Comparison of ENCODE assay signal across 3 cellular contexts in the genomic region with DNA sequence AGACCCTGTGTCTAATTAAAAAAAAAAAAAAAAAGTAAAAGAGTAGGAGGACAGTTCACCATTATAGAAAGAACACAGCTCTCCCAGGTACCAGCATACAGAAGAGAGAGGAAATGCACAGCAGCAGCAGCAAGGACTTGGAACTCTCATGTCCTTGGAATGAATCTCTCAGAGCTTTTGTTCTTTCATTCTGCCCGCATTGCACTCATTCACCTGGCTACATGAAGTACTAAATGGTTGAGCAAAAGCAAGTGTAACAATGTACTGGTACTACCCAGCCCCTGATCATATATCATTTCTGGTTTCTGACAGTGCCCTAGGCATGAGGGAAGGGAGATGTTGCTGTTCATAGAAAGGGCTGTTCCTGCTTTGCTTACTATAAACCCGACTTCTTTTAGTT.
"Had no signal": no experiment of that assay in that cellular context is flagged by ENCODE, and none has a peak within 500 bp of the region (broad histone marks: within the 10 kb centered on the region; RNA-seq: fewer than 3 reads in every experiment).

No MANE protein-coding gene starts in this region.

- DNase-seq: GDM1, GF-D8 had no signal

- ATAC-seq: GM12878 had no signal

- H3K4me3 ChIP-seq: GM12878 had no signal
